ENCODE assay signal across 24 cellular contexts in genomic region chr2:176709991-176710390, GRCh38.
A peak's percentile ranks its signal among the peaks of the same experiment; 100 is the strongest.
DNase-seq lines count a peak whose midpoint lies in the region; ATAC-seq and TF ChIP-seq lines count a peak whose summit lies in the region.
"Had no signal": no experiment of that assay in that cellular context is flagged by ENCODE, and none has a peak within 500 bp of the region (broad histone marks: within the 10 kb centered on the region; RNA-seq: fewer than 3 reads in every experiment).

No MANE protein-coding gene starts in this region.

- no peaks in the 10 kb centered on the region for H3K36me3 ChIP-seq in BE2C
- H3K36me3 ChIP-seq in GM23338 (ENCODE audit: insufficient read depth), result no peaks in the 10 kb centered on the region
- H3K36me3 ChIP-seq in gastroesophageal sphincter, result no peaks in the 10 kb centered on the region
- H3K36me3 ChIP-seq in suprapubic skin, result no peaks in the 10 kb centered on the region
- H3K36me3 ChIP-seq: SJSA1 had no signal

- WGBS in gastroesophageal sphincter (ENCODE audit: low coverage in 1 of 2), 2 donors, result 50 to 70% methylated on average over 2 of the region's 2 CpGs
- 77% methylated on average over 2 of the region's 2 CpGs for WGBS in suprapubic skin

- DNase-seq in BE2C (no peak), GM23338 (ENCODE audit: low spot score) (no peak), suprapubic skin (ENCODE audit: low spot score in 2 of 2) (no peak), NCI-H187 treated with DMSO at 0.1 percent for 48 hours (lab: John Stamatoyannopoulos, UW) (no peak)
- DNase-seq in activated T-cell treated with anti-CD3 and anti-CD28 coated beads, Interleukin-2, amount 50 U/mL, for 48 hours, result no peak
- DNase-seq: Calu3; DMS79 treated with DMSO at 0.1 percent for 48 hours; GF-D8; H7; Karpas-422; NCI-H1436; NCI-H187; NCI-H2171 treated with DMSO at 0.1 percent for 48 hours; NCI-H345; NCI-H510A treated with DMSO at 0.1 percent for 48 hours; NCI-H748 treated with DMSO at 0.1 percent for 48 hours; NK-92 treated with Interleukin-12 subunit alpha and Interleukin-12 subunit beta, amount 100 ng/mL, for 24 hours; PC-3 had no signal

- H3K4me1 ChIP-seq in BE2C (peaks cover 4% of the 10 kb centered on the region; the same call in 1 of the 2 replicates), GM23338 (ENCODE audit: insufficient read depth) (no peaks in the 10 kb centered on the region; the same call in 1 of the 2 replicates), gastroesophageal sphincter (no peaks in the 10 kb centered on the region), suprapubic skin (no peaks in the 10 kb centered on the region)
- H3K4me1 ChIP-seq: SJSA1 had no signal

- H3K27ac Mint-ChIP-seq in GM23338, result no peak overlapping the region
- H3K27ac Mint-ChIP-seq: B cell, CD14-positive monocyte had no signal

- H3K27me3 ChIP-seq in BE2C (no peaks in the 10 kb centered on the region), GM23338 (ENCODE audit: insufficient read depth) (no peaks in the 10 kb centered on the region), gastroesophageal sphincter (peaks cover 8% of the 10 kb centered on the region), suprapubic skin (no peaks in the 10 kb centered on the region)

- H3K9me3 Mint-ChIP-seq in GM23338, result no peaks in the 10 kb centered on the region

- no peaks in the 10 kb centered on the region for H3K27me3 Mint-ChIP-seq in GM23338 (ENCODE audit: insufficient read depth, low read depth, poor library complexity)

- H3K4me2 ChIP-seq in GM23338, result no peak overlapping the region

- H3K4me3 ChIP-seq in BE2C (ENCODE audit: low read depth, low read length), result peak overlapping the region; percentile 50
- H3K4me3 ChIP-seq in GM23338, result no peak overlapping the region
- H3K4me3 ChIP-seq in gastroesophageal sphincter, result no peak overlapping the region
- peak overlapping the region; percentile 7 for H3K4me3 ChIP-seq in suprapubic skin
- H3K4me3 ChIP-seq: SJSA1 had no signal

- H3K79me2 ChIP-seq in GM23338 (replicated peaks; ENCODE audit: insufficient read depth), result no peaks in the 10 kb centered on the region

- H4K20me1 ChIP-seq in GM23338 (replicated peaks; ENCODE audit: insufficient read depth), result no peaks in the 10 kb centered on the region

- peaks cover 2% of the 10 kb centered on the region; the same call in 2 of the 3 replicates for H3K4me1 Mint-ChIP-seq in GM23338
- H3K4me1 Mint-ChIP-seq: B cell, CD14-positive monocyte had no signal

- TF ChIP-seq CTCF in BE2C (IDR thresholded peaks at IDR 0.05; ENCODE audit: low read depth, low read length) (no peak), GM23338 (conservative IDR thresholded peaks at IDR 0.05; ENCODE audit: low read depth in 2 of 2) (no peak), gastroesophageal sphincter (IDR thresholded peaks at IDR 0.05) (no peak), suprapubic skin (IDR thresholded peaks at IDR 0.05) (no peak)

- TF ChIP-seq EP300 in gastroesophageal sphincter (IDR thresholded peaks at IDR 0.05) (no peak), suprapubic skin (IDR thresholded peaks at IDR 0.05) (no peak)

- H3K27ac ChIP-seq in GM23338 (ENCODE audit: low read depth) (no peak overlapping the region), gastroesophageal sphincter (peak overlapping the region in 1 of 4 donors; percentile 31), suprapubic skin (no peak overlapping the region)
- H3K27ac ChIP-seq: SJSA1 had no signal

- no peaks in the 10 kb centered on the region for H3K36me3 Mint-ChIP-seq in GM23338 (ENCODE audit: low read depth)
- H3K36me3 Mint-ChIP-seq: CD14-positive monocyte had no signal

- no peaks in the 10 kb centered on the region for H3F3A ChIP-seq in GM23338 (replicated peaks; ENCODE audit: low read depth)

- H3K4me3 Mint-ChIP-seq in GM23338, result no peak overlapping the region
- H3K4me3 Mint-ChIP-seq: B cell, CD14-positive monocyte had no signal

- H3K9me2 ChIP-seq in GM23338 (ENCODE audit: insufficient read depth), result no peaks in the 10 kb centered on the region

- TF ChIP-seq POLR2A in gastroesophageal sphincter (IDR thresholded peaks at IDR 0.05) (no peak), suprapubic skin (IDR thresholded peaks at IDR 0.05) (no peak)

- ATAC-seq in GM23338 (no peak), gastroesophageal sphincter (peak; percentile 13), HG03457 (IDR thresholded peaks at IDR 0.05; ENCODE audit: unreplicated experiment) (no peak)
- ATAC-seq: HepG2, PC-3 had no signal

- H3K9me3 ChIP-seq in BE2C (no peaks in the 10 kb centered on the region), gastroesophageal sphincter (no peaks in the 10 kb centered on the region), suprapubic skin (no peaks in the 10 kb centered on the region)
- H3K9me3 ChIP-seq: SJSA1 had no signal

- H2AFZ ChIP-seq in GM23338, result peak overlapping the region; percentile 97

TF ChIP-seq in GM23338, 12 proteins besides CTCF, POLR2A, EP300 and RAD21:
- TF ChIP-seq ZNF114 (CRISPR knock-in tag; IDR thresholded peaks at IDR 0.05) (no peak), ZNF331 (CRISPR knock-in tag; IDR thresholded peaks at IDR 0.05; ENCODE audit: low read depth) (no peak), REST (IDR thresholded peaks at IDR 0.05; ENCODE audit: unreplicated experiment) (no peak), ETS1 (IDR thresholded peaks at IDR 0.05) (no peak), POLR2AphosphoS5 (IDR thresholded peaks at IDR 0.05; ENCODE audit: low read depth) (no peak), JUNB (IDR thresholded peaks at IDR 0.05; ENCODE audit: unreplicated experiment) (no peak), EZH2phosphoT487 (IDR thresholded peaks at IDR 0.05; ENCODE audit: unreplicated experiment) (no peak), NANOG (IDR thresholded peaks at IDR 0.05; ENCODE audit: borderline replicate concordance) (no peak), EZH2 (IDR thresholded peaks at IDR 0.05; ENCODE audit: low read depth, unreplicated experiment) (no peak)

Comparison
In these comparisons a context has a peak if more than half of its experiments do, and no peak if none do; other contexts are left out.
1. H3K4me3 ChIP-seq: peak in BE2C (single experiment) and suprapubic skin (single experiment); none in GM23338 (single experiment) and gastroesophageal sphincter (0 of 2).